Comparison of ENCODE assay signal across 11 cellular contexts in genomic region chr19:40842997-40843652, GRCh38. TPM values are rescaled to one million over a fixed set of nuclear protein-coding genes. Genes with fewer than 3 reads are reported as not detected.
DNase-seq lines count a peak whose midpoint lies in the region; ATAC-seq and TF ChIP-seq lines count a peak whose summit lies in the region.
"Not testable (repeated sequence)": the region's sequence is repeated elsewhere in the genome, so short reads cannot be mapped to it uniquely, and the experiment has no call there.
"Had no signal": no experiment of that assay in that cellular context is flagged by ENCODE, and none has a peak within 500 bp of the region (broad histone marks: within the 10 kb centered on the region; RNA-seq: fewer than 3 reads in every experiment).

No MANE protein-coding gene starts in this region.

- H3K4me3 Mint-ChIP-seq in activated CD8-positive, alpha-beta T cell treated with anti-CD3 and anti-CD28 coated beads for 36 hours = peak overlapping the region; percentile 69
- peak overlapping the region; percentile 39 for H3K4me3 Mint-ChIP-seq in activated naive CD8-positive, alpha-beta T cell treated with anti-CD3 and anti-CD28 coated beads, Interleukin-2, amount 50 U/mL, for 24 hours
- H3K4me3 Mint-ChIP-seq in naive thymus-derived CD8-positive, alpha-beta T cell = peak overlapping the region; percentile 46 to 84 (median 75)
- H3K4me3 Mint-ChIP-seq in stimulated activated naive B cell treated with anti-CD40 and anti-IgM and Interleukin-4, amounts not matched to agents 10 μg/mL and 1 μg/mL and 100 μg/mL, for 72 hours = peak overlapping the region; percentile 56 to 85

- intact Hi-C loops in activated CD8-positive, alpha-beta T cell treated with anti-CD3 and anti-CD28 coated beads for 36 hours (cut with micrococcal nuclease); left ventricle myocardium inferior (cut with micrococcal nuclease): not testable (repeated sequence)

- H3K27ac Mint-ChIP-seq in activated CD8-positive, alpha-beta T cell treated with anti-CD3 and anti-CD28 coated beads for 36 hours = peak overlapping the region; percentile 77
- H3K27ac Mint-ChIP-seq in activated naive CD8-positive, alpha-beta T cell treated with anti-CD3 and anti-CD28 coated beads, Interleukin-2, amount 50 U/mL, for 24 hours = peak overlapping the region; percentile 70
- peak overlapping the region; percentile 76 to 99 (median 92) for H3K27ac Mint-ChIP-seq in naive thymus-derived CD8-positive, alpha-beta T cell
- not testable (repeated sequence) for H3K27ac Mint-ChIP-seq in stimulated activated naive B cell treated with anti-CD40 and anti-IgM and Interleukin-4, amounts not matched to agents 10 μg/mL and 1 μg/mL and 100 μg/mL, for 72 hours

- POLR2A ChIA-PET in activated CD8-positive, alpha-beta T cell treated with anti-CD3 and anti-CD28 coated beads for 36 hours (lab: Charles Lee) = not testable (repeated sequence)
- POLR2A ChIA-PET in naive thymus-derived CD8-positive, alpha-beta T cell (lab: Charles Lee) = interaction anchor here (0.5 to 1.4 kb wide), 4 partner anchors 32 to 154 kb away, joined by 3 to 5 read pairs (median 4); no protein-coding TSS in a partner anchor

- not testable (repeated sequence) for H3K9ac ChIP-seq in OCI-LY1 (ENCODE audit: low read length)

- H3K36me3 ChIP-seq in GM06990 (ENCODE audit: control insufficient read depth, insufficient read depth, low read length); OCI-LY1 (ENCODE audit: insufficient read depth, low read length); left ventricle myocardium inferior: not testable (repeated sequence)

- DNase-seq in GM06990 (ENCODE audit: extremely low read depth, insufficient read length); activated naive CD8-positive, alpha-beta T cell treated with anti-CD3 and anti-CD28 coated beads, Interleukin-2, amount 50 U/mL, for 24 hours; left ventricle myocardium inferior; stimulated activated naive B cell treated with anti-CD40 and anti-IgM and Interleukin-4, amounts not matched to agents 10 μg/mL and 1 μg/mL and 100 μg/mL, for 72 hours: not testable (repeated sequence)
- DNase-seq in activated CD8-positive, alpha-beta T cell treated with anti-CD3 and anti-CD28 coated beads for 36 hours = peak; percentile 21
- peak in 1 of 10 donors; percentile 29 for DNase-seq in naive thymus-derived CD8-positive, alpha-beta T cell

- H3K9me3 Mint-ChIP-seq in activated CD8-positive, alpha-beta T cell treated with anti-CD3 and anti-CD28 coated beads for 36 hours; activated naive CD8-positive, alpha-beta T cell treated with anti-CD3 and anti-CD28 coated beads, Interleukin-2, amount 50 U/mL, for 24 hours; naive thymus-derived CD8-positive, alpha-beta T cell; stimulated activated naive B cell treated with anti-CD40 and anti-IgM and Interleukin-4, amounts not matched to agents 10 μg/mL and 1 μg/mL and 100 μg/mL, for 72 hours: not testable (repeated sequence)

- H3K4me3 ChIP-seq in GM06990 (replicated peaks; ENCODE audit: low read depth, low read length) (peak overlapping the region; percentile 14), OCI-LY1 (ENCODE audit: low read depth, low read length, poor library complexity, severe bottlenecking) (peak overlapping the region; percentile 41), left ventricle myocardium inferior (peak overlapping the region; percentile 39)

- not testable (repeated sequence) for TF ChIP-seq CTCF in GM06990 (IDR thresholded peaks at IDR 0.05; ENCODE audit: insufficient read depth, low read length, poor library complexity, severe bottlenecking); OCI-LY1 (IDR thresholded peaks at IDR 0.05; ENCODE audit: low read length); activated CD8-positive, alpha-beta T cell treated with anti-CD3 and anti-CD28 coated beads for 36 hours (IDR thresholded peaks at IDR 0.05); left ventricle myocardium inferior (IDR thresholded peaks at IDR 0.05; ENCODE audit: borderline replicate concordance)

- H3K4me1 ChIP-seq in OCI-LY1 (ENCODE audit: insufficient read depth, low read length, severe bottlenecking); left ventricle myocardium inferior: not testable (repeated sequence)

- H3K9me2 ChIP-seq in OCI-LY1 (ENCODE audit: low read depth, low read length) = not testable (repeated sequence)

- H3K27ac ChIP-seq in OCI-LY1 (ENCODE audit: low read depth, low read length, poor library complexity, severe bottlenecking); left ventricle myocardium inferior (replicated peaks): not testable (repeated sequence)

- H2AFZ ChIP-seq in OCI-LY1 (ENCODE audit: low read length) = not testable (repeated sequence)

- CTCF ChIA-PET in activated CD8-positive, alpha-beta T cell treated with anti-CD3 and anti-CD28 coated beads for 36 hours (lab: Charles Lee) = not testable (repeated sequence)

- peaks cover 21% of the 10 kb centered on the region for H3K4me1 Mint-ChIP-seq in activated CD8-positive, alpha-beta T cell treated with anti-CD3 and anti-CD28 coated beads for 36 hours (ENCODE audit: low read depth)
- H3K4me1 Mint-ChIP-seq in activated naive CD8-positive, alpha-beta T cell treated with anti-CD3 and anti-CD28 coated beads, Interleukin-2, amount 50 U/mL, for 24 hours = peaks cover 22% of the 10 kb centered on the region
- H3K4me1 Mint-ChIP-seq in naive thymus-derived CD8-positive, alpha-beta T cell = peaks cover 16 to 37% (median 26%) of the 10 kb centered on the region in 4 donors
- H3K4me1 Mint-ChIP-seq in stimulated activated naive B cell treated with anti-CD40 and anti-IgM and Interleukin-4, amounts not matched to agents 10 μg/mL and 1 μg/mL and 100 μg/mL, for 72 hours = peaks cover 6 to 22% of the 10 kb centered on the region in 2 donors

- not testable (repeated sequence) for H4K20me1 ChIP-seq in OCI-LY1 (ENCODE audit: insufficient read depth, low read length)

- H3K79me2 ChIP-seq in OCI-LY1 (ENCODE audit: insufficient read depth, low read length) = not testable (repeated sequence)

- H3K36me3 Mint-ChIP-seq in activated CD8-positive, alpha-beta T cell treated with anti-CD3 and anti-CD28 coated beads for 36 hours (ENCODE audit: low read depth); activated naive CD8-positive, alpha-beta T cell treated with anti-CD3 and anti-CD28 coated beads, Interleukin-2, amount 50 U/mL, for 24 hours (ENCODE audit: low read depth); naive thymus-derived CD8-positive, alpha-beta T cell; stimulated activated naive B cell treated with anti-CD40 and anti-IgM and Interleukin-4, amounts not matched to agents 10 μg/mL and 1 μg/mL and 100 μg/mL, for 72 hours: not testable (repeated sequence)

- H3K4me2 ChIP-seq in OCI-LY1 (ENCODE audit: low read length) = peak overlapping the region; percentile 56

- peak; percentile 15 for ATAC-seq in activated CD8-positive, alpha-beta T cell treated with anti-CD3 and anti-CD28 coated beads for 36 hours
- ATAC-seq in activated naive CD8-positive, alpha-beta T cell treated with anti-CD3 and anti-CD28 coated beads, Interleukin-2, amount 50 U/mL, for 24 hours = not testable (repeated sequence)
- ATAC-seq in naive thymus-derived CD8-positive, alpha-beta T cell = peak; percentile 19
- ATAC-seq in stimulated activated naive B cell treated with anti-CD40 and anti-IgM and Interleukin-4, amounts not matched to agents 10 μg/mL and 1 μg/mL and 100 μg/mL, for 72 hours (replicated peaks) = peak in 1 of 2 donors; percentile 4

- H3K27me3 Mint-ChIP-seq in activated CD8-positive, alpha-beta T cell treated with anti-CD3 and anti-CD28 coated beads for 36 hours = peaks cover 15% of the 10 kb centered on the region
- peaks cover 11% of the 10 kb centered on the region for H3K27me3 Mint-ChIP-seq in activated naive CD8-positive, alpha-beta T cell treated with anti-CD3 and anti-CD28 coated beads, Interleukin-2, amount 50 U/mL, for 24 hours
- H3K27me3 Mint-ChIP-seq in naive thymus-derived CD8-positive, alpha-beta T cell = peaks cover 0 to 12% (median 11%) of the 10 kb centered on the region in 5 donors
- H3K27me3 Mint-ChIP-seq in stimulated activated naive B cell treated with anti-CD40 and anti-IgM and Interleukin-4, amounts not matched to agents 10 μg/mL and 1 μg/mL and 100 μg/mL, for 72 hours = peaks cover 26 to 33% of the 10 kb centered on the region in 2 donors

- not testable (repeated sequence) for H3K9me3 ChIP-seq in OCI-LY1 (ENCODE audit: low read length); left ventricle myocardium inferior (replicated peaks)

- H3F3A ChIP-seq in OCI-LY1 (ENCODE audit: insufficient read depth, low read length) = not testable (repeated sequence)

- not testable (repeated sequence) for H3K27me3 ChIP-seq in GM06990 (replicated peaks; ENCODE audit: control insufficient read depth, insufficient read depth, low read length); OCI-LY1 (ENCODE audit: insufficient read depth, low read length)
- H3K27me3 ChIP-seq in left ventricle myocardium inferior (ENCODE audit: low read depth) = peaks cover 18% of the 10 kb centered on the region

RNA-seq across cellular contexts. Expression of gene CYP2A6, which starts 7.1 kb away (rescaled TPM):
- total RNA-seq in activated CD8-positive, alpha-beta T cell treated with anti-CD3 and anti-CD28 coated beads for 36 hours = under 1 TPM in 1 of 2 experiments, not detected in 1; 0.41 TPM
- not detected for total RNA-seq in left ventricle myocardium inferior
- total RNA-seq in naive thymus-derived CD8-positive, alpha-beta T cell = not detected
- not detected for polyA plus RNA-seq in naive thymus-derived CD8-positive, alpha-beta T cell
- total RNA-seq: left cardiac atrium, renal cortical epithelial cell, urinary bladder had no signal
- polyA plus RNA-seq: cardiac muscle cell had no signal

RNA-seq across cellular contexts. Expression of gene CYP2A7, which starts 38.9 kb away (rescaled TPM):
- total RNA-seq in activated CD8-positive, alpha-beta T cell treated with anti-CD3 and anti-CD28 coated beads for 36 hours = not detected
- not detected for total RNA-seq in left ventricle myocardium inferior
- not detected for total RNA-seq in naive thymus-derived CD8-positive, alpha-beta T cell
- polyA plus RNA-seq in naive thymus-derived CD8-positive, alpha-beta T cell = not detected
- total RNA-seq: cardiac muscle cell, left cardiac atrium, renal cortical epithelial cell, urinary bladder had no signal
- polyA plus RNA-seq: cardiac muscle cell had no signal

RNA-seq across cellular contexts. Expression of gene EGLN2, which starts 44.1 kb away (rescaled TPM):
- total RNA-seq in activated CD8-positive, alpha-beta T cell treated with anti-CD3 and anti-CD28 coated beads for 36 hours = 10 to 100 TPM; 87.4 to 90.1 TPM
- total RNA-seq in left ventricle myocardium inferior = 47.8 TPM
- 100 to 1,000 TPM; 233 to 243 TPM for total RNA-seq in naive thymus-derived CD8-positive, alpha-beta T cell
- 100 to 1,000 TPM; 104 to 214 (median 153) TPM for polyA plus RNA-seq in naive thymus-derived CD8-positive, alpha-beta T cell
